Comparison of ENCODE assay signal across 7 cellular contexts in genomic region chr13:111777351-111777750, GRCh38.
DNase-seq lines count a peak whose midpoint lies in the region; ATAC-seq lines count a peak whose summit lies in the region.
"Not testable (repeated sequence)": the region's sequence is repeated elsewhere in the genome, so short reads cannot be mapped to it uniquely, and the experiment has no call there.

No MANE protein-coding gene starts in this region.

- peak; percentile 64 for ATAC-seq in GM18502 (IDR thresholded peaks at IDR 0.05; ENCODE audit: poor library complexity, unreplicated experiment)
- peak; percentile 40 for ATAC-seq in GM18858 (IDR thresholded peaks at IDR 0.05; ENCODE audit: unreplicated experiment)
- ATAC-seq in GM19463 (IDR thresholded peaks at IDR 0.05; ENCODE audit: unreplicated experiment), result peak; percentile 58
- ATAC-seq in HG02610 (IDR thresholded peaks at IDR 0.05; ENCODE audit: unreplicated experiment), result peak; percentile 76
- ATAC-seq in HG02981 (IDR thresholded peaks at IDR 0.05; ENCODE audit: unreplicated experiment), result peak; percentile 67
- peak; percentile 54 for ATAC-seq in HG03565 (IDR thresholded peaks at IDR 0.05; ENCODE audit: unreplicated experiment)
- ATAC-seq in stimulated activated naive B cell treated with anti-CD40 and anti-IgM and Interleukin-4, amounts not matched to agents 10 μg/mL and 1 μg/mL and 100 μg/mL, for 72 hours (replicated peaks), result peak; percentile 48 to 65

- not testable (repeated sequence) for H3K27me3 Mint-ChIP-seq in stimulated activated naive B cell treated with anti-CD40 and anti-IgM and Interleukin-4, amounts not matched to agents 10 μg/mL and 1 μg/mL and 100 μg/mL, for 72 hours

- not testable (repeated sequence) for H3K27ac Mint-ChIP-seq in stimulated activated naive B cell treated with anti-CD40 and anti-IgM and Interleukin-4, amounts not matched to agents 10 μg/mL and 1 μg/mL and 100 μg/mL, for 72 hours

- H3K4me3 Mint-ChIP-seq in stimulated activated naive B cell treated with anti-CD40 and anti-IgM and Interleukin-4, amounts not matched to agents 10 μg/mL and 1 μg/mL and 100 μg/mL, for 72 hours, result not testable (repeated sequence)

- H3K9me3 Mint-ChIP-seq in stimulated activated naive B cell treated with anti-CD40 and anti-IgM and Interleukin-4, amounts not matched to agents 10 μg/mL and 1 μg/mL and 100 μg/mL, for 72 hours, result not testable (repeated sequence)

- not testable (repeated sequence) for DNase-seq in stimulated activated naive B cell treated with anti-CD40 and anti-IgM and Interleukin-4, amounts not matched to agents 10 μg/mL and 1 μg/mL and 100 μg/mL, for 72 hours

- H3K36me3 Mint-ChIP-seq in stimulated activated naive B cell treated with anti-CD40 and anti-IgM and Interleukin-4, amounts not matched to agents 10 μg/mL and 1 μg/mL and 100 μg/mL, for 72 hours, result not testable (repeated sequence)

- H3K4me1 Mint-ChIP-seq in stimulated activated naive B cell treated with anti-CD40 and anti-IgM and Interleukin-4, amounts not matched to agents 10 μg/mL and 1 μg/mL and 100 μg/mL, for 72 hours, result not testable (repeated sequence)
